In the genomic region with DNA sequence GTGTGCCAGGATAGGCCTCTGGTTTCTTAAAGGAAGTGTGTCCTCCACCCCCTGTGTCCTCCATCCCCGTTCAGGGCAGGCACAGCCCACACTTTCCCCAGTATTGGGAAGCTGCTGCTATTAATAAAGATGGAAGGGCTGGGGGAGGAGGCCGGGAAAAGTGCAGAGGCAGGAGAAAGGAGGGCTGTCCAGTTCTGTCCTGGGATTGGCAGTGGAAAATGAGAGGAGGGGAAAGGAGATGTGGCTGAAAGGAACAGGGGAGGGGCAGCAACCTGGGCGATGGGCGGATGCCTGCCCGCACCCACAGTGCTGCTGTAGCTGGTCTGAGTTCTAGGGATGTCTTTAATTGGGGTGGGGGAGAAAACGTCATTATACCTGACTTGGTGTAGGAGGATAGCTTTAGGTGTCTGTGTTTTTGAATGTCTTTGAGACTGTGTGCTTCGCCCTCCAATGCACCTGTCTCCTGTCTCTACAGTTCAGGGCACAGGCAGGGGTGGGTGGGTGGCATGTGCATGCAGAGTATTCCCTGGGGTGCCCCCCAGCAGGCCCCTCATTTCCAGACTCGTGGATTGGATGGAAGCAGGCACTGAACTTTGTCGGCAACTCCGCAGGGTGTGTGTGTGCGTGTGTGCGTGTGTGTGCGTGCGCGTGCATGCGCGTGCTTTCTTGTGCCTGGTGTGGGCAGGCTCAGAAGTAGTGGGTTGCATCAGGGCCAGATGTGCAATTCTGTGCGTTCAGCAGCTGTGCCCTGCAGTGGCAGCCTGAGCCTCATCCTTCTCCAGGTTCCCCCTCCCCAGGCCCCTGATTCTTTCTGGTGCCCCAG, we compare ENCODE assay signal across 8 cellular contexts. TPM values are rescaled to one million over a fixed set of nuclear protein-coding genes. Genes with fewer than 3 reads are reported as not detected.
DNase-seq lines count a peak whose midpoint lies in the region; ATAC-seq lines count a peak whose summit lies in the region.

No MANE protein-coding gene starts in this region.

- peaks cover 57% of the 10 kb centered on the region for H3K4me1 Mint-ChIP-seq in activated CD4-positive, alpha-beta T cell treated with anti-CD3 and anti-CD28 coated beads for 36 hours
- peaks cover 58 to 64% of the 10 kb centered on the region in 2 donors for H3K4me1 Mint-ChIP-seq in effector memory CD8-positive, alpha-beta T cell (ENCODE audit: low read depth in 2 of 2)

- peak overlapping the region; percentile 99 for H3K27ac Mint-ChIP-seq in activated CD4-positive, alpha-beta T cell treated with anti-CD3 and anti-CD28 coated beads for 36 hours
- peak overlapping the region; percentile 93 to 96 for H3K27ac Mint-ChIP-seq in effector memory CD8-positive, alpha-beta T cell

- peaks cover 28% of the 10 kb centered on the region for H3K36me3 Mint-ChIP-seq in activated CD4-positive, alpha-beta T cell treated with anti-CD3 and anti-CD28 coated beads for 36 hours (ENCODE audit: low read depth)
- peaks cover 48% of the 10 kb centered on the region for H3K36me3 Mint-ChIP-seq in effector memory CD8-positive, alpha-beta T cell (ENCODE audit: insufficient read depth)

- H3K9me3 ChIP-seq in mucosa of rectum (ENCODE audit: control insufficient read depth in 2 of 2, low read length in 2 of 2): no peaks in the 10 kb centered on the region

- H3K27me3 ChIP-seq in mucosa of rectum (ENCODE audit: control insufficient read depth in 2 of 2, insufficient read depth in 2 of 2, low read length in 2 of 2): no peaks in the 10 kb centered on the region

- POLR2A ChIA-PET in activated CD4-positive, alpha-beta T cell treated with anti-CD3 and anti-CD28 coated beads for 36 hours (lab: Charles Lee): interaction anchor here (0.8 to 2.3 kb wide), 5 partner anchors 14 to 69 kb away, joined by 4 to 9 read pairs (median 8); a partner anchor contains a TSS

- H3K4me1 ChIP-seq in mucosa of rectum (ENCODE audit: control insufficient read depth in 2 of 2, insufficient read depth in 2 of 2, low read length in 2 of 2): peaks cover 51 to 59% of the 10 kb centered on the region in 2 donors

- H3K9me3 Mint-ChIP-seq in activated CD4-positive, alpha-beta T cell treated with anti-CD3 and anti-CD28 coated beads for 36 hours (ENCODE audit: low read depth): no peaks in the 10 kb centered on the region
- H3K9me3 Mint-ChIP-seq in effector memory CD8-positive, alpha-beta T cell: no peaks in the 10 kb centered on the region

- no peaks in the 10 kb centered on the region for H3K27me3 Mint-ChIP-seq in activated CD4-positive, alpha-beta T cell treated with anti-CD3 and anti-CD28 coated beads for 36 hours
- H3K27me3 Mint-ChIP-seq in effector memory CD8-positive, alpha-beta T cell: no peaks in the 10 kb centered on the region

- DNase-seq in NCI-H82 (lab: John Stamatoyannopoulos, UW) (peak; percentile 31), NCI-H82 treated with DMSO at 0.1 percent for 48 hours (lab: John Stamatoyannopoulos, UW; ENCODE audit: unreplicated experiment) (no peak), AG08395 (ENCODE audit: low spot score) (no peak)
- DNase-seq in activated CD4-positive, alpha-beta T cell treated with anti-CD3 and anti-CD28 coated beads for 36 hours: peak; percentile 80
- DNase-seq in effector memory CD8-positive, alpha-beta T cell: peak; percentile 32 to 41 (median 39)

- peak overlapping the region; percentile 99 for H3K27ac ChIP-seq in mucosa of rectum (ENCODE audit: low read depth in 2 of 2, low read length in 2 of 2)
- peak overlapping the region; percentile 99 for H3K27ac ChIP-seq in temporal lobe (ENCODE audit: low read depth, low read length)

- intact Hi-C loops in activated CD4-positive, alpha-beta T cell treated with anti-CD3 and anti-CD28 coated beads for 36 hours (cut with DNase I, micrococcal nuclease): loop anchor here (1.0 to 10.0 kb wide), 9 partner anchors 14 to 1292 kb away; a partner anchor contains a TSS

- H3K9ac ChIP-seq in mucosa of rectum (ENCODE audit: low read depth in 1 of 2, low read length in 2 of 2): peak overlapping the region; percentile 95 to 96

- peak overlapping the region; percentile 89 to 98 for H3K4me3 ChIP-seq in mucosa of rectum (ENCODE audit: low read length in 2 of 2)

- CTCF ChIA-PET in activated CD4-positive, alpha-beta T cell treated with anti-CD3 and anti-CD28 coated beads for 36 hours (lab: Charles Lee): interaction anchor here (0.7 to 3.7 kb wide), 10 partner anchors 11 to 814 kb away, joined by 4 to 29 read pairs (median 5); a partner anchor contains a TSS

- peaks cover 6 to 8% of the 10 kb centered on the region in 2 donors for H3K36me3 ChIP-seq in mucosa of rectum (ENCODE audit: control insufficient read depth in 2 of 2, insufficient read depth in 2 of 2, low read length in 2 of 2)

- H3K4me3 Mint-ChIP-seq in activated CD4-positive, alpha-beta T cell treated with anti-CD3 and anti-CD28 coated beads for 36 hours: peak overlapping the region; percentile 95
- H3K4me3 Mint-ChIP-seq in effector memory CD8-positive, alpha-beta T cell: peak overlapping the region; percentile 94 to 96

- peak; percentile 7 for ATAC-seq in activated CD4-positive, alpha-beta T cell treated with anti-CD3 and anti-CD28 coated beads for 36 hours
- no peak for ATAC-seq in effector memory CD8-positive, alpha-beta T cell (replicated peaks)
- no peak for ATAC-seq in GM18858 (IDR thresholded peaks at IDR 0.05; ENCODE audit: unreplicated experiment)

RNA-seq across cellular contexts. Expression of a gene that starts 2.5 kb away (rescaled TPM):
- total RNA-seq in activated CD4-positive, alpha-beta T cell treated with anti-CD3 and anti-CD28 coated beads for 36 hours: 10 to 100 TPM; 37.8 to 39.1 TPM
- 27.0 TPM for total RNA-seq in temporal lobe

Comparison
In these comparisons a context has a peak if more than half of its experiments do, and no peak if none do; other contexts are left out.
1. DNase-seq: peak in NCI-H82 (single experiment), activated CD4-positive, alpha-beta T cell treated with anti-CD3 and anti-CD28 coated beads for 36 hours (single experiment) and effector memory CD8-positive, alpha-beta T cell (3 of 3); none in NCI-H82 treated with DMSO at 0.1 percent for 48 hours (single experiment) and AG08395 (single experiment).